In genomic region chr1:53705446-53706096, GRCh38 we compare ENCODE assay signal across 26 cellular contexts. TPM values are rescaled to one million over a fixed set of nuclear protein-coding genes. Genes with fewer than 3 reads are reported as not detected.
DNase-seq lines count a peak whose midpoint lies in the region; ATAC-seq, FAIRE-seq and TF ChIP-seq lines count a peak whose summit lies in the region.
"Had no signal": no experiment of that assay in that cellular context is flagged by ENCODE, and none has a peak within 500 bp of the region (broad histone marks: within the 10 kb centered on the region; RNA-seq: fewer than 3 reads in every experiment).

No MANE protein-coding gene starts in this region.

- peak overlapping the region; percentile 60 to 86 for H3K4me2 ChIP-seq in H1 (ENCODE audit: insufficient read depth in 1 of 2, low read depth in 2 of 2, low read length in 2 of 2)
- H3K4me2 ChIP-seq: KMS-11 had no signal

- POLR2A ChIA-PET in H1 (lab: Charles Lee; ENCODE audit: partially characterized antibody): interaction anchor here (0.7 to 1.4 kb wide), 4 partner anchors 8 to 11 kb away, joined by 3 read pairs; no protein-coding TSS in a partner anchor
- POLR2A ChIA-PET in naive thymus-derived CD8-positive, alpha-beta T cell (lab: Charles Lee): interaction anchor here (0.6 kb wide), 1 partner anchor 217 kb away, joined by 3 read pairs; no protein-coding TSS in a partner anchor

- TF ChIP-seq CTCF in H1 (IDR thresholded peaks at IDR 0.05; ENCODE audit: control extremely low read depth in 1 of 3, insufficient read depth in 1 of 3, low read depth in 1 of 3, low read length in 3 of 3): no peak

- FAIRE-seq in H1 (lab: Jason Lieb, UNC): peak; percentile 73
- FAIRE-seq: GM12891, H54 had no signal

- H3K36me3 ChIP-seq in HUES48 (ENCODE audit: control insufficient read depth, insufficient read depth, low read length) (no peaks in the 10 kb centered on the region), H1 (ENCODE audit: control insufficient read depth in 2 of 4, insufficient read depth in 4 of 4, low read length in 3 of 4) (no peaks in the 10 kb centered on the region)
- H3K36me3 ChIP-seq: SJSA1 had no signal

- TF ChIP-seq RAD21 in H1 (IDR thresholded peaks at IDR 0.05 in 1 of 2, conservative IDR thresholded peaks at IDR 0.05 in 1 of 2; ENCODE audit: low read depth in 2 of 2, low read length in 2 of 2): no peak

- H3K14ac ChIP-seq in H1 (ENCODE audit: insufficient read length): no peak overlapping the region

- peak overlapping the region; percentile 63; the same call in 1 of the 2 replicates for H3K18ac ChIP-seq in H1 (ENCODE audit: extremely low read depth, low read length)

- H3K4me1 ChIP-seq in HUES48 (ENCODE audit: control insufficient read depth, insufficient read depth, low read length): peaks cover 40% of the 10 kb centered on the region
- H3K4me1 ChIP-seq in H1 (replicated peaks in 1 of 4; ENCODE audit: control insufficient read depth in 3 of 4, insufficient read depth in 4 of 4, low read length in 3 of 4): peaks cover 21 to 34% (median 29%) of the 10 kb centered on the region in 4 experiments
- H3K4me1 ChIP-seq: SJSA1 had no signal

- no peak for ATAC-seq in naive thymus-derived CD8-positive, alpha-beta T cell
- ATAC-seq in GM19455 (IDR thresholded peaks at IDR 0.05; ENCODE audit: unreplicated experiment) (no peak), HG02623 (IDR thresholded peaks at IDR 0.05; ENCODE audit: unreplicated experiment) (no peak)
- ATAC-seq: Right ventricle myocardium inferior had no signal

- H2BK20ac ChIP-seq in H1 (ENCODE audit: low read length): peak overlapping the region; percentile 91; the same call in 1 of the 2 replicates

- peaks cover 0 to 2% (median 0%) of the 10 kb centered on the region in 9 donors for H3K9me3 Mint-ChIP-seq in naive thymus-derived CD8-positive, alpha-beta T cell
- H3K9me3 Mint-ChIP-seq: HFFc6 had no signal

- no peak for TF ChIP-seq EP300 in H1 (IDR thresholded peaks at IDR 0.05; ENCODE audit: borderline replicate concordance in 1 of 2, low read depth in 2 of 2, low read length in 2 of 2)

- H3K56ac ChIP-seq in H1 (replicated peaks; ENCODE audit: insufficient read length, low read depth, low read length): no peak overlapping the region

- H3K36me3 Mint-ChIP-seq in naive thymus-derived CD8-positive, alpha-beta T cell: no peaks in the 10 kb centered on the region

- no peak for TF ChIP-seq POLR2A in H1 (IDR thresholded peaks at IDR 0.05; ENCODE audit: control extremely low read depth in 1 of 2, low read depth in 2 of 2, low read length in 2 of 2)

- DNase-seq in D341Med (ENCODE audit: low spot score) (peak; percentile 62), NCI-H82 (lab: John Stamatoyannopoulos, UW) (peak; percentile 83), H1 (ENCODE audit: low read depth in 1 of 2, low spot score in 2 of 2) (no peak), DMS79 treated with DMSO at 0.1 percent for 48 hours (lab: John Stamatoyannopoulos, UW) (no peak)
- no peak for DNase-seq in naive thymus-derived CD8-positive, alpha-beta T cell
- DNase-seq: AML-193, DMS79, HFFc6, IMR-90, NCI-H1105, NCI-H1694, NCI-H2081, NCI-H446, NCI-H748 treated with DMSO at 0.1 percent for 48 hours, T-helper 1 cell had no signal

- no peak overlapping the region for H2AFZ ChIP-seq in H1 (ENCODE audit: low read length)

- H3K27me3 ChIP-seq in HUES48 (ENCODE audit: control insufficient read depth, insufficient read depth, low read length) (no peaks in the 10 kb centered on the region), H1 (replicated peaks in 1 of 4; ENCODE audit: control insufficient read depth in 3 of 4, extremely low read depth in 1 of 4, insufficient read depth in 3 of 4, low read length in 3 of 4) (no peaks in the 10 kb centered on the region)
- H3K27me3 ChIP-seq: SJSA1 had no signal

- no peak overlapping the region for H3K27ac Mint-ChIP-seq in naive thymus-derived CD8-positive, alpha-beta T cell
- H3K27ac Mint-ChIP-seq: HFFc6 had no signal

- peaks cover 0 to 1% (median 0%) of the 10 kb centered on the region in 4 donors for H3K4me1 Mint-ChIP-seq in naive thymus-derived CD8-positive, alpha-beta T cell

- H3K27ac ChIP-seq in HUES48 (ENCODE audit: low read depth, low read length): peak overlapping the region; percentile 33
- H3K27ac ChIP-seq in H1 (ENCODE audit: low read depth, low read length): 0 out of 2 replicates have a peak overlapping the region, but pooled peaks have one; percentile 20
- H3K27ac ChIP-seq: C4-2B, HL-60, KMS-11, SJSA1 had no signal

- peaks cover 0 to 7% (median 3%) of the 10 kb centered on the region in 5 donors for H3K27me3 Mint-ChIP-seq in naive thymus-derived CD8-positive, alpha-beta T cell

- H4K91ac ChIP-seq in H1 (replicated peaks; ENCODE audit: insufficient read length, low read length): peak overlapping the region; percentile 71

- no peak overlapping the region for H3K4ac ChIP-seq in H1 (replicated peaks; ENCODE audit: insufficient read length, low read depth, low read length)

- H4K5ac ChIP-seq in H1 (ENCODE audit: insufficient read length, low read depth, low read length): peak overlapping the region; percentile 41

- H3K79me2 ChIP-seq in H1 (ENCODE audit: control insufficient read depth in 1 of 2, insufficient read depth in 2 of 2, low read length in 2 of 2): no peaks in the 10 kb centered on the region

- H3K9me3 ChIP-seq in HUES48 (ENCODE audit: control insufficient read depth, insufficient read depth, low read length) (no peaks in the 10 kb centered on the region), H1 (ENCODE audit: insufficient read depth in 2 of 2, low read depth in 1 of 2, low read length in 1 of 2) (no peaks in the 10 kb centered on the region)
- H3K9me3 ChIP-seq: SJSA1 had no signal

- 32% methylated on average over 7 of the region's 7 CpGs; no CpG with 5 or more reads in 1 of the 2 experiments for WGBS in H1 (ENCODE audit: extremely low coverage in 1 of 2, insufficient coverage in 1 of 2, insufficient read length in 1 of 2, insufficient replicate concordance in 2 of 2, low coverage in 1 of 2, low lambda C conversion rate in 2 of 2, missing lambda C conversion rate in 1 of 2), 2 experiments

- H3K23ac ChIP-seq in H1 (ENCODE audit: insufficient read length): no peak overlapping the region

- H2AK5ac ChIP-seq in H1 (ENCODE audit: low read depth, low read length): no peak overlapping the region

- no peak overlapping the region for H2BK12ac ChIP-seq in H1 (ENCODE audit: low read depth, low read length)

- peak overlapping the region; percentile 46; the same call in 1 of the 2 replicates for H2BK5ac ChIP-seq in H1 (ENCODE audit: low read depth, low read length)

- no peak overlapping the region for H2BK120ac ChIP-seq in H1 (replicated peaks; ENCODE audit: low read depth, low read length)

- H3K4me3 ChIP-seq in HUES48 (ENCODE audit: low read depth, low read length): peak overlapping the region; percentile 31
- H3K4me3 ChIP-seq in H1 (ENCODE audit: extremely low read depth in 1 of 4, insufficient read depth in 2 of 4, low read depth in 3 of 4, low read length in 4 of 4): peak overlapping the region in 2 of 4 experiments; percentile 10 to 26; a peak in 4 of 8 replicates
- H3K4me3 ChIP-seq: SJSA1 had no signal

- H3K9ac ChIP-seq in HUES48 (ENCODE audit: low read depth, low read length): no peak overlapping the region
- no peak overlapping the region for H3K9ac ChIP-seq in H1 (replicated peaks in 1 of 4; ENCODE audit: extremely low read depth in 1 of 4, low read depth in 3 of 4, low read length in 3 of 4)
- H3K9ac ChIP-seq: KMS-11 had no signal

- H4K20me1 ChIP-seq in H1 (replicated peaks in 1 of 2; ENCODE audit: control insufficient read depth in 1 of 2, insufficient read depth in 2 of 2, low read length in 2 of 2): no peaks in the 10 kb centered on the region

- CTCF ChIA-PET in H1 (lab: Charles Lee; ENCODE audit: partially characterized antibody): interaction anchor here (0.9 to 4.8 kb wide), 12 partner anchors 11 to 220 kb away, joined by 3 to 28 read pairs (median 3); no protein-coding TSS in a partner anchor

- H4K8ac ChIP-seq in H1 (ENCODE audit: extremely low read depth, insufficient read depth, low read length): no peak overlapping the region

- H3K79me1 ChIP-seq in H1 (ENCODE audit: low read depth, low read length): no peaks in the 10 kb centered on the region

- no peak overlapping the region; the same call in 1 of the 2 replicates for H2BK15ac ChIP-seq in H1 (ENCODE audit: low read length)

- no peak overlapping the region for H3K4me3 Mint-ChIP-seq in naive thymus-derived CD8-positive, alpha-beta T cell
- H3K4me3 Mint-ChIP-seq: HFFc6 had no signal

- H3K23me2 ChIP-seq in H1 (ENCODE audit: low read depth, low read length): no peaks in the 10 kb centered on the region; the same call in 1 of the 2 replicates

TF ChIP-seq in H1, 55 proteins besides CTCF, POLR2A, EP300 and RAD21:
- TF ChIP-seq, protein P1, sequence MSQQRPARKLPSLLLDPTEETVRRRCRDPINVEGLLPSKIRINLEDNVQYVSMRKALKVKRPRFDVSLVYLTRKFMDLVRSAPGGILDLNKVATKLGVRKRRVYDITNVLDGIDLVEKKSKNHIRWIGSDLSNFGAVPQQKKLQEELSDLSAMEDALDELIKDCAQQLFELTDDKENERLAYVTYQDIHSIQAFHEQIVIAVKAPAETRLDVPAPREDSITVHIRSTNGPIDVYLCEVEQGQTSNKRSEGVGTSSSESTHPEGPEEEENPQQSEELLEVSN (IDR thresholded peaks at IDR 0.05): 0 out of 2 replicates have a peak, but pooled peaks have one; percentile 1
- TF ChIP-seq TCF12 (IDR thresholded peaks at IDR 0.05; ENCODE audit: low read depth, low read length) (peak; percentile 64; the same call in 1 of the 2 replicates), CEBPB (IDR thresholded peaks at IDR 0.05; ENCODE audit: low read depth, low read length) (no peak)

RNA-seq across cellular contexts. Expression of gene GLIS1, which starts 33.4 kb away (rescaled TPM):
- total RNA-seq in H1 (2021; fragmentation: NEBNext Ultra II Directional; extraction: Animal tissue kit (Norgen Biotek cat#: 25700)): 0.21 and 0.22 TPM in 2 replicates
- 0.15 and 0.17 TPM in 2 replicates for polyA plus RNA-seq in H1 (2011; rRNA removed)
- 0.06 TPM for polyA plus RNA-seq in H1 (2011; cell fraction: cytosol; rRNA removed)
- 0.31 TPM for polyA plus RNA-seq in H1 (2011; cell fraction: nucleus; rRNA removed)
- 0.08 to 0.11 TPM (median 0.10 TPM) in 3 of 4 replicates, not detected in the other for polyA plus RNA-seq in H1 (2012, experiment 1 of 2)
- polyA plus RNA-seq in H1 (2012, experiment 2 of 2): 0.08 TPM
- polyA plus RNA-seq in H1 (2013, experiment 1 of 2): 0.18 TPM
- 0.18 TPM for polyA plus RNA-seq in H1 (2013, experiment 2 of 2)
- polyA minus RNA-seq in H1 (2011; rRNA and poly(A)+ RNA removed): not detected in 2 replicates
- not detected for polyA minus RNA-seq in H1 (2011; cell fraction: cytosol; rRNA and poly(A)+ RNA removed)
- polyA minus RNA-seq in H1 (2011; cell fraction: nucleus; rRNA and poly(A)+ RNA removed): not detected
- not detected for total RNA-seq in naive thymus-derived CD8-positive, alpha-beta T cell
- polyA plus RNA-seq in naive thymus-derived CD8-positive, alpha-beta T cell: not detected
- total RNA-seq: HT-29, Right ventricle myocardium inferior had no signal

Comparison
In these comparisons a context has a peak if more than half of its experiments do, and no peak if none do; other contexts are left out.
1. DNase-seq: peak in D341Med (single experiment) and NCI-H82 (single experiment); none in H1 (0 of 2), naive thymus-derived CD8-positive, alpha-beta T cell (0 of 10) and DMS79 treated with DMSO at 0.1 percent for 48 hours (single experiment).